ENCODE assay signal across 11 cellular contexts in the genomic region with DNA sequence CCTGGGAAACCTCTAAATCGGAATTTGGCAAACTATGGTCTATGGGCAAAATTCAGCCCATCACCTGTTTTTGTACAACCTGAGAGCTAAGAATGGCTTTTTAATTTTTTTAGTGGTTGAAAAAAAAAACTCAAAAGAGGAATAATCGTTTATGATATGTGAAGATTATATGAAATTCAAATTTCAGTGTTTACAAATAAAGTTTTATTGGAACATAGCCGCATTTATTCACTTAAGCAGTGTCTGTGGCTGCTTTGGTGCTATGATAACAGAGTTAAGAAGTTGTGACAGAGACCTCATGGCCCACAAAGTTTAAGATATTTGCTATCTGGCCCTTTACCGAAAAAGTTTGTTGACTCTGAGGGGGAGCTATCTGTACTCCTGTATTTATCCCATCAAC.
"Had no signal": no experiment of that assay in that cellular context is flagged by ENCODE, and none has a peak within 500 bp of the region (broad histone marks: within the 10 kb centered on the region; RNA-seq: fewer than 3 reads in every experiment).

No MANE protein-coding gene starts in this region.

- H3K9me3 ChIP-seq: HAP-1 had no signal

- H3K9ac ChIP-seq: GM23248 had no signal

- H3K4me2 ChIP-seq: GM23338 had no signal

- H3K36me3 ChIP-seq: HAP-1 had no signal

- FAIRE-seq: H1, H54 had no signal

- H3K4me3 ChIP-seq: GM23248, GM23338, HAP-1 had no signal

- DNase-seq: GM23248, GOT3, H7, H9, HCEC 1CT, HFFc6 had no signal

- ATAC-seq: GM23338, HCT116 had no signal

- H2AFZ ChIP-seq: GM23248 had no signal

- H3K27ac ChIP-seq: GM23248 had no signal
